In the genomic region with DNA sequence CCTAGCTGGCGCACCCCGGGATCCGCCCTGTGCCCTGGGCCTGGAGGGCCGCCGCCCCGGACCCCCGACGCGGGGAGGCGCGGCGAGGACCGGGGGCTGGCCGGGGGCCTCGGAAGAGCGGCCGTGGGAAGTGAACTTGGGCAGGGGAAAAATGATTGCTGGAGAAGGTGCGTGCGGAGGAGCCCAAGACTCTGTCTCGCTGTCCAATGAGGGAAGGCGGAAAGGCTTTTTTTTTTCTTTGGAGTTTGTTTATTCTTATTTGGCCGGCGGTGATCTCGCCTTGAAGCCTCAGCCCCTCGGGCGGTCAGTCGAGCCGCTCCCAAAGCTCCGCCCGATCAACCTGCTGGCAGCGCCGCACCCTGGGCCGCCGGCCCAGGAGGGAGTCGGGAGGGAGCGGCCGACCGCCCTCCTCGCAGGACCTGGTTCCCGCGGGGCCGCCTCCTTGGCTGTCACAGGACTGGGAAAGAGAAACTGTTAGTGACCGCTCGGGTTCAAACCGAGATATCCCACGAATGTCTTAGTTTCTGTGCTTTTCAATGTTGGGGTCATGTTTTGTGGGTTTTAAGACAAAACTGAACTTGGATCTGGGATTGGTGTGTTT, we compare ENCODE assay signal across 8 cellular contexts.
DNase-seq lines count a peak whose midpoint lies in the region; ATAC-seq and TF ChIP-seq lines count a peak whose summit lies in the region.

No MANE protein-coding gene starts in this region.

- peak overlapping the region; percentile 83 for H3K4me3 ChIP-seq in GM12865 (ENCODE audit: low read depth, low read length)
- H3K4me3 ChIP-seq in WI38 (ENCODE audit: low read depth, low read length), result peak overlapping the region; percentile 89

- no peak for ATAC-seq in HG02884 (IDR thresholded peaks at IDR 0.05; ENCODE audit: unreplicated experiment)
- ATAC-seq in HG02938 (IDR thresholded peaks at IDR 0.05; ENCODE audit: unreplicated experiment), result no peak

- TF ChIP-seq CTCF in GM12865 (IDR thresholded peaks at IDR 0.05; ENCODE audit: insufficient read depth, low read depth, low read length, missing control alignments) (no peak), WI38 (IDR thresholded peaks at IDR 0.05; ENCODE audit: low read depth, low read length) (no peak)

- DNase-seq in GM12865 (ENCODE audit: low read depth), result peak; percentile 76
- peak; percentile 70 for DNase-seq in HuH-7.5 (ENCODE audit: low spot score)
- peak; percentile 28 for DNase-seq in central memory CD4-positive, alpha-beta T cell
- DNase-seq in islet precursor cell, result peak; percentile 87
- peak; percentile 9 to 33 for DNase-seq in stimulated activated CD4-positive, alpha-beta T cell treated with anti-CD3 and anti-CD28 coated beads, Interleukin-12 subunit alpha, Interleukin-12 subunit beta, amount 100 ng/mL, for 24 hours (ENCODE audit: low read depth in 2 of 2)

Comparison
In these comparisons a context has a peak if more than half of its experiments do, and no peak if none do; other contexts are left out.
1. DNase-seq: peak in every context shown above with its lines; median percentile 87 in islet precursor cell; 76 in GM12865; 70 in HuH-7.5; 28 in central memory CD4-positive, alpha-beta T cell; 21 in stimulated activated CD4-positive, alpha-beta T cell treated with anti-CD3 and anti-CD28 coated beads, Interleukin-12 subunit alpha, Interleukin-12 subunit beta, amount 100 ng/mL, for 24 hours.